ENCODE assay signal across 28 cellular contexts in genomic region chr3:3907023-3907422, GRCh38.
"Had no signal": no experiment of that assay in that cellular context is flagged by ENCODE, and none has a peak within 500 bp of the region (broad histone marks: within the 10 kb centered on the region; RNA-seq: fewer than 3 reads in every experiment).

No MANE protein-coding gene starts in this region.

- H3K4me1 ChIP-seq: ascending aorta, body of pancreas had no signal

- ATAC-seq: activated CD8-positive, alpha-beta memory T cell treated with anti-CD3 and anti-CD28 coated beads, Interleukin-2, amount 10 ng/mL, durations not matched to agents 7 days and 5 days; activated naive CD4-positive, alpha-beta T cell treated with anti-CD3 and anti-CD28 coated beads, Interleukin-2, amount 50 U/mL, for 72 hours; activated naive CD8-positive, alpha-beta T cell treated with anti-CD3 and anti-CD28 coated beads, Interleukin-2, amount 50 U/mL, for 24 hours; body of pancreas; Panc1; SK-N-SH treated with all-trans-retinoic acid at 6 μM for 48 hours had no signal

- H3K4me3 ChIP-seq: ascending aorta, body of pancreas, MG63, SJCRH30 had no signal

- DNase-seq: activated B cell treated with CpG ODN at 0.5 μM for 24 hours; activated CD4-positive, alpha-beta T cell treated with anti-CD3 and anti-CD28 coated beads for 1 hour; activated CD4-positive, alpha-beta T cell treated with anti-CD3 and anti-CD28 coated beads, Interleukin-2, amount 10 ng/mL, durations not matched to agents 24 days and 14 days; activated CD4-positive, alpha-beta T cell treated with anti-CD3 and anti-CD28 coated beads, Interleukin-2, amount 50 U/mL, for 48 hours; activated CD8-positive, alpha-beta memory T cell treated with anti-CD3 and anti-CD28 coated beads, Interleukin-2, amount 10 ng/mL, durations not matched to agents 7 days and 5 days; activated effector memory CD4-positive, alpha-beta T cell treated with anti-CD3 and anti-CD28 coated beads, Interleukin-2, amount 50 U/mL, for 16 hours; activated naive CD4-positive, alpha-beta T cell treated with Interleukin-2 at 50 U/mL for 16 hours; activated naive CD8-positive, alpha-beta T cell treated with anti-CD3 and anti-CD28 coated beads, Interleukin-2, amount 50 U/mL, for 24 hours; activated T-cell treated with anti-CD3 and anti-CD28 coated beads, Interleukin-2, amount 50 U/mL, for 24 hours; amniotic stem cell; body of pancreas; MG63; NCI-H1092 treated with DMSO at 0.1 percent for 48 hours; NCI-H1436; NCI-H187; NCI-H2081; NCI-H510A treated with DMSO at 0.1 percent for 48 hours; NCI-H69; OCI-M1; Right ventricle myocardium superior; RPMI8226; SW 1271 had no signal

- H3K27ac ChIP-seq: ascending aorta, body of pancreas, KMS-11 had no signal

- H3K9me3 ChIP-seq: body of pancreas, MG63, SJCRH30 had no signal

- H3K36me3 ChIP-seq: ascending aorta, MG63, SJCRH30 had no signal

- H3K27me3 ChIP-seq: ascending aorta, body of pancreas, MG63, SJCRH30 had no signal
